Comparison of ENCODE assay signal across 1 cellular context in genomic region chr20:58229198-58229802, GRCh38.
TF ChIP-seq lines count a peak whose summit lies in the region.

No MANE protein-coding gene starts in this region.

TF ChIP-seq in GM23338, 12 proteins besides CTCF, POLR2A, EP300 and RAD21 (continued from another document):
- TF ChIP-seq ZNF462 (CRISPR knock-in tag; IDR thresholded peaks at IDR 0.05): no peak
- no peak for TF ChIP-seq REST (IDR thresholded peaks at IDR 0.05; ENCODE audit: unreplicated experiment)
- 0 out of 2 replicates have a peak, but pooled peaks have one; percentile 18 for TF ChIP-seq CREB1 (CRISPR knock-in tag; IDR thresholded peaks at IDR 0.05; ENCODE audit: low read depth)
